9 cellular contexts compared by ENCODE assay signal in the genomic region with DNA sequence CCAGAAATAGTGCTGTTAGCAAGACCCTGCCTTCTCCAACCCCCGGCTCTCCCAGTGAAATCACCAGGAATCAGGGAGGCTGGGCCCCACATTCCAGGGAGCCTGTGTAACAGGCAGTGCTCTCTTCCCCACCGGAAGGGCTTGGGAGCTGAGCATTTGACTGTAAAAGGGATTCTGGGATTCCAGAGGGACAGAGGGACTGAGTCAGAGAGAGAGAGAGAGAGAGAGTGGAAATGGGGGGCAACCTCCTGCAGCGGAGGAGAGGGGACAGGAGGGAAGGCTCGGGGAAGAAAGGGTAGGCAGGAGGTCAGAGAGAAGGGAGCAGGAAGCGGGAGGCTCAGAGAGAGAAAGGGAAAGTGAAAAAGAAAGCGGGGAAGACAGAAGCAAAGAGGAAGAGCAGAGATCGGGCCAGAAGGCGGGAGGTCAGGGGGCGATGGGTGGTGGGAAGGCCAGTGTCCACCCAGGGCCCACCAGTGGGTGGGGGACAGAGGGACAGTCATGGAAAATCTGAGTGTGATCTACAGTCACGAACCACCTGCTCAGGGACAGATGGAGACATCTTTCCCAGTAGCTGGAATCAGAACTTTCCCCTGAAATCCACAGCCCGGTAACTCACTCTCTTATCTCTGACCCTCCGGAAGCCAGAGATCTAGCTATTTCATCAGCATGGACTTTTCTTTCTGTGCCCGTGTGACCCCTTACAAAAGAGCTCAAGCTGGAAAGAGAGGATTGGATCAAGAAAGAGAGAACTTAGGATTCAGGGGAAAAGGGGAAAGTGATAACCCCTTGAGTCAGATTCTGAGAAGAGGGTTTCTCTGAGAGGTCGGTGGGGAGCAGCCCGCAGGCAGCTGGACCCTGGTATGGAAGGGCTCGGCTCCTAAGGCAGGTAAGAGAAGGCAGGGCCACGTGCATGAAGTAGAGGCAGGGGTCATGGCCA. TPM values are rescaled to one million over a fixed set of nuclear protein-coding genes. Genes with fewer than 3 reads are reported as not detected.
DNase-seq lines count a peak whose midpoint lies in the region.
"Had no signal": no experiment of that assay in that cellular context is flagged by ENCODE, and none has a peak within 500 bp of the region (broad histone marks: within the 10 kb centered on the region; RNA-seq: fewer than 3 reads in every experiment).

No MANE protein-coding gene starts in this region.

- H3K79me2 ChIP-seq in mesendoderm (ENCODE audit: control insufficient read depth, insufficient read depth, low read length), result no peaks in the 10 kb centered on the region

- no peak overlapping the region for H3K4me2 ChIP-seq in mesendoderm (ENCODE audit: low read length)

- H3K27me3 ChIP-seq in mesendoderm (ENCODE audit: insufficient read depth, low read length, poor library complexity), result no peaks in the 10 kb centered on the region

- no peak overlapping the region for H4K5ac ChIP-seq in mesendoderm (ENCODE audit: low read length)

- peak overlapping the region; percentile 64 for H3K27ac ChIP-seq in mesendoderm (ENCODE audit: low read depth, low read length)
- peak overlapping the region; percentile 69 for H3K27ac ChIP-seq in urinary bladder (ENCODE audit: low read depth)

- H3K4ac ChIP-seq in mesendoderm (ENCODE audit: low read depth, low read length), result no peak overlapping the region

- no peak overlapping the region for H3K4me3 ChIP-seq in mesendoderm (ENCODE audit: low read length)
- H3K4me3 ChIP-seq in urinary bladder (ENCODE audit: low read depth, low read length), result peak overlapping the region; percentile 25

- peak overlapping the region; percentile 67 for H3K56ac ChIP-seq in mesendoderm (ENCODE audit: low read length)

- DNase-seq in GM04503 (ENCODE audit: low read depth), result peak; percentile 99
- DNase-seq in NCI-H460 (ENCODE audit: extremely low read depth, low read depth), result peak; percentile 86
- peak; percentile 99 for DNase-seq in dedifferentiated amniotic fluid mesenchymal stem cell (ENCODE audit: extremely low spot score)
- peak; percentile 96 for DNase-seq in mesendoderm
- no peak for DNase-seq in NCI-H1105 (lab: John Stamatoyannopoulos, UW)
- DNase-seq in NAMALWA (ENCODE audit: low spot score), result no peak
- no peak for DNase-seq in effector CD8-positive, alpha-beta T cell (lab: John Stamatoyannopoulos, UW)

- H3K36me3 ChIP-seq in mesendoderm (ENCODE audit: control insufficient read depth, insufficient read depth, low read length), result no peaks in the 10 kb centered on the region
- no peaks in the 10 kb centered on the region for H3K36me3 ChIP-seq in urinary bladder (ENCODE audit: insufficient read depth)

- no CpG with 5 or more reads among the region's 17 CpGs for WGBS in mesendoderm (ENCODE audit: extremely low coverage, insufficient coverage, low lambda C conversion rate)
- WGBS in urinary bladder, result 18% methylated on average over 17 of the region's 17 CpGs

- H4K8ac ChIP-seq in mesendoderm (ENCODE audit: low read depth, low read length), result no peak overlapping the region

- no peak overlapping the region for H3K23ac ChIP-seq in mesendoderm (ENCODE audit: low read length)

- peak overlapping the region; percentile 52 for H3K18ac ChIP-seq in mesendoderm (ENCODE audit: low read length)

- no peak overlapping the region for H2BK15ac ChIP-seq in mesendoderm (replicated peaks; ENCODE audit: low read depth)

- H2AK5ac ChIP-seq in mesendoderm (ENCODE audit: low read length), result no peak overlapping the region

- peak overlapping the region; percentile 25 for H3K9ac ChIP-seq in mesendoderm (ENCODE audit: low read length)

- H3K4me1 ChIP-seq in mesendoderm (ENCODE audit: control insufficient read depth, low read depth, low read length) (peaks cover 4% of the 10 kb centered on the region), urinary bladder (ENCODE audit: insufficient read depth) (no peaks in the 10 kb centered on the region)

- H2BK5ac ChIP-seq in mesendoderm (ENCODE audit: low read length), result no peak overlapping the region

- no peaks in the 10 kb centered on the region for H3K79me1 ChIP-seq in mesendoderm (ENCODE audit: low read length)

- peak overlapping the region; percentile 19 for H2BK120ac ChIP-seq in mesendoderm (ENCODE audit: low read depth, low read length)

RNA-seq across cellular contexts. Expression of a gene that starts 4.6 kb away (rescaled TPM):
- 11.9 and 12.3 TPM in 2 replicates for total RNA-seq in NCI-H460 (2014; rRNA removed; shearing (Covaris generic))
- 4.2 and 6.7 TPM in 2 replicates for polyA plus RNA-seq in NCI-H460 (2014; cell fraction: nucleus; rRNA removed)
- polyA plus RNA-seq in mesendoderm (2013, experiment 1 of 2), result 55.1 TPM
- 62.9 TPM for polyA plus RNA-seq in mesendoderm (2013, experiment 2 of 2)
- total RNA-seq in urinary bladder, result 3.1 TPM
- polyA plus RNA-seq in urinary bladder, result 45.6 TPM

RNA-seq across cellular contexts. Expression of a gene that starts 32.0 kb away (rescaled TPM):
- total RNA-seq in NCI-H460 (2014; rRNA removed; shearing (Covaris generic)), result 125 and 143 TPM in 2 replicates
- polyA plus RNA-seq in NCI-H460 (2014; cell fraction: nucleus; rRNA removed), result 181 and 250 TPM in 2 replicates
- 14.7 TPM for polyA plus RNA-seq in mesendoderm (2013, experiment 1 of 2)
- 15.1 TPM for polyA plus RNA-seq in mesendoderm (2013, experiment 2 of 2)
- 40.8 TPM for total RNA-seq in urinary bladder
- polyA plus RNA-seq in urinary bladder, result 41.0 TPM

RNA-seq across cellular contexts. Expression of a gene that starts 37.0 kb away (rescaled TPM):
- 9.8 and 12.9 TPM in 2 replicates for total RNA-seq in NCI-H460 (2014; rRNA removed; shearing (Covaris generic))
- 20.2 and 28.5 TPM in 2 replicates for polyA plus RNA-seq in NCI-H460 (2014; cell fraction: nucleus; rRNA removed)
- polyA plus RNA-seq in mesendoderm (2013, experiment 1 of 2), result 7.8 TPM
- 5.7 TPM for polyA plus RNA-seq in mesendoderm (2013, experiment 2 of 2)
- 13.5 TPM for total RNA-seq in urinary bladder
- 15.4 TPM for polyA plus RNA-seq in urinary bladder

RNA-seq across cellular contexts. Expression of a gene that starts 43.1 kb away (rescaled TPM):
- 11.6 and 15.4 TPM in 2 replicates for total RNA-seq in NCI-H460 (2014; rRNA removed; shearing (Covaris generic))
- polyA plus RNA-seq in NCI-H460 (2014; cell fraction: nucleus; rRNA removed), result 5.5 and 6.0 TPM in 2 replicates
- polyA plus RNA-seq in mesendoderm (2013, experiment 1 of 2), result 1.6 TPM
- polyA plus RNA-seq in mesendoderm (2013, experiment 2 of 2), result 1.9 TPM
- total RNA-seq in urinary bladder, result not detected
- polyA plus RNA-seq in urinary bladder, result 0.18 TPM

RNA-seq across cellular contexts. Expression of a gene that starts 57.8 kb away (rescaled TPM):
- 0.09 TPM in 1 of 2 replicates, not detected in the other for total RNA-seq in NCI-H460 (2014; rRNA removed; shearing (Covaris generic))
- 0.02 TPM in 1 of 2 replicates, not detected in the other for polyA plus RNA-seq in NCI-H460 (2014; cell fraction: nucleus; rRNA removed)
- polyA plus RNA-seq in mesendoderm (2013, experiment 1 of 2), result not detected
- not detected for polyA plus RNA-seq in mesendoderm (2013, experiment 2 of 2)
- total RNA-seq in urinary bladder, result not detected
- polyA plus RNA-seq in urinary bladder, result not detected
- total RNA-seq: T-helper 2 cell treated with Interferon-gamma antibody and Interleukin-4, amounts not matched to agents 100 ng/mL and 5 ng/mL, for 36 hours had no signal

Comparison
In these comparisons a context has a peak if more than half of its experiments do, and no peak if none do; other contexts are left out.
1. DNase-seq: peak in GM04503 (single experiment), NCI-H460 (single experiment), dedifferentiated amniotic fluid mesenchymal stem cell (single experiment) and mesendoderm (single experiment); none in NCI-H1105 (single experiment), NAMALWA (single experiment) and effector CD8-positive, alpha-beta T cell (single experiment).